Comparison of ENCODE assay signal across 19 cellular contexts in genomic region chr10:112454910-112455779, GRCh38. TPM values are rescaled to one million over a fixed set of nuclear protein-coding genes. Genes with fewer than 3 reads are reported as not detected.
DNase-seq lines count a peak whose midpoint lies in the region; ATAC-seq and TF ChIP-seq lines count a peak whose summit lies in the region.
"Had no signal": no experiment of that assay in that cellular context is flagged by ENCODE, and none has a peak within 500 bp of the region (broad histone marks: within the 10 kb centered on the region; RNA-seq: fewer than 3 reads in every experiment).

No MANE protein-coding gene starts in this region.

- peaks cover 27% of the 10 kb centered on the region for H3K36me3 Mint-ChIP-seq in activated T-cell treated with anti-CD3 and anti-CD28 coated beads, Interleukin-2, amount 50 U/mL, for 24 hours (ENCODE audit: low read depth)
- peaks cover 2% of the 10 kb centered on the region for H3K36me3 Mint-ChIP-seq in activated T-helper 1 cell treated with anti-CD3 and anti-CD28 coated beads, Interleukin-12 subunit alpha, Interleukin-12 subunit beta, Interleukin-2, Interleukin-4 antibody, amounts not matched to agents 30 ng/mL and 10 ng/mL and 1 ng/mL, durations not matched to agents 14 hours and 24 hours and 36 hours (ENCODE audit: low read depth)

- 88 to 96% methylated on average over 1 to 3 of the region's 3 CpGs for WGBS in GM23248 (ENCODE audit: low coverage in 1 of 2, low lambda C conversion rate in 2 of 2, missing lambda C conversion rate in 2 of 2), 2 experiments

- in situ Hi-C loops in GM23248 (cut with MboI): no loop called here

- H3K27me3 Mint-ChIP-seq in activated T-cell treated with anti-CD3 and anti-CD28 coated beads, Interleukin-2, amount 50 U/mL, for 24 hours: no peaks in the 10 kb centered on the region
- no peaks in the 10 kb centered on the region for H3K27me3 Mint-ChIP-seq in activated T-helper 1 cell treated with anti-CD3 and anti-CD28 coated beads, Interleukin-12 subunit alpha, Interleukin-12 subunit beta, Interleukin-2, Interleukin-4 antibody, amounts not matched to agents 30 ng/mL and 10 ng/mL and 1 ng/mL, durations not matched to agents 14 hours and 24 hours and 36 hours (ENCODE audit: insufficient read depth)
- H3K27me3 Mint-ChIP-seq: CD4-positive, CD25-positive, alpha-beta regulatory T cell had no signal

- no peak for DNase-seq in activated T-cell treated with anti-CD3 and anti-CD28 coated beads, Interleukin-2, amount 50 U/mL, for 24 hours
- no peak for DNase-seq in activated T-cell treated with anti-CD3 and anti-CD28 coated beads for 4 hours
- no peak for DNase-seq in GM23248
- no peak for DNase-seq in activated T-helper 1 cell treated with anti-CD3 and anti-CD28 coated beads, Interleukin-12 subunit alpha, Interleukin-12 subunit beta, Interleukin-2, Interleukin-4 antibody, amounts not matched to agents 30 ng/mL and 10 ng/mL and 1 ng/mL, durations not matched to agents 14 hours and 24 hours and 36 hours (ENCODE audit: low spot score)
- no peak for DNase-seq in foreskin keratinocyte
- no peak for DNase-seq in A673 (ENCODE audit: low spot score)
- no peak for DNase-seq in effector CD8-positive, alpha-beta T cell (lab: John Stamatoyannopoulos, UW)
- DNase-seq: CD4-positive, CD25-positive, alpha-beta regulatory T cell; DMS79 treated with DMSO at 0.1 percent for 48 hours; GOT3; KBM-7; NCI-H1092; NCI-H1694 treated with DMSO at 0.1 percent for 48 hours; NCI-H446 treated with DMSO at 0.1 percent for 48 hours; NCI-H774 had no signal

- CTCF ChIA-PET in A673 (lab: Charles Lee): no interaction called here

- H3K9me3 ChIP-seq in GM23248 (ENCODE audit: low read depth) (no peaks in the 10 kb centered on the region), A673 (ENCODE audit: low read depth, low read length, poor library complexity, severe bottlenecking) (no peaks in the 10 kb centered on the region)

- H2AFZ ChIP-seq in GM23248: no peak overlapping the region

- BruUV-seq in A673 (replicated peaks; lab: Mats Ljungman, UMichigan): no TSS peak

- peaks cover 39% of the 10 kb centered on the region for H3K4me1 Mint-ChIP-seq in activated T-cell treated with anti-CD3 and anti-CD28 coated beads, Interleukin-2, amount 50 U/mL, for 24 hours (ENCODE audit: low read depth)
- peaks cover 13% of the 10 kb centered on the region for H3K4me1 Mint-ChIP-seq in activated T-helper 1 cell treated with anti-CD3 and anti-CD28 coated beads, Interleukin-12 subunit alpha, Interleukin-12 subunit beta, Interleukin-2, Interleukin-4 antibody, amounts not matched to agents 30 ng/mL and 10 ng/mL and 1 ng/mL, durations not matched to agents 14 hours and 24 hours and 36 hours (ENCODE audit: low read depth)

- POLR2A ChIA-PET in A673 (lab: Charles Lee; ENCODE audit: low non-redundant PET): no interaction called here

- H3K4me1 ChIP-seq in GM23248 (ENCODE audit: insufficient read depth) (peaks cover 14% of the 10 kb centered on the region), foreskin keratinocyte (no peaks in the 10 kb centered on the region), A673 (ENCODE audit: insufficient read depth, low read length, poor library complexity, severe bottlenecking) (no peaks in the 10 kb centered on the region)
- H3K4me1 ChIP-seq: A549 had no signal

- H3K9me3 Mint-ChIP-seq in activated T-cell treated with anti-CD3 and anti-CD28 coated beads, Interleukin-2, amount 50 U/mL, for 24 hours: no peaks in the 10 kb centered on the region
- H3K9me3 Mint-ChIP-seq in activated T-helper 1 cell treated with anti-CD3 and anti-CD28 coated beads, Interleukin-12 subunit alpha, Interleukin-12 subunit beta, Interleukin-2, Interleukin-4 antibody, amounts not matched to agents 30 ng/mL and 10 ng/mL and 1 ng/mL, durations not matched to agents 14 hours and 24 hours and 36 hours: no peaks in the 10 kb centered on the region
- H3K9me3 Mint-ChIP-seq: CD4-positive, CD25-positive, alpha-beta regulatory T cell had no signal

- intact Hi-C loops in activated T-helper 1 cell treated with anti-CD3 and anti-CD28 coated beads, Interleukin-12 subunit alpha, Interleukin-12 subunit beta, Interleukin-2, Interleukin-4 antibody, amounts not matched to agents 30 ng/mL and 10 ng/mL and 1 ng/mL, durations not matched to agents 14 hours and 24 hours and 36 hours (cut with micrococcal nuclease): no loop called here
- intact Hi-C loops in A673 (cut with micrococcal nuclease; ENCODE audit: unreplicated experiment): no loop called here

- H3K27ac Mint-ChIP-seq in activated T-cell treated with anti-CD3 and anti-CD28 coated beads, Interleukin-2, amount 50 U/mL, for 24 hours: peak overlapping the region; percentile 89
- peak overlapping the region; percentile 49 for H3K27ac Mint-ChIP-seq in activated T-helper 1 cell treated with anti-CD3 and anti-CD28 coated beads, Interleukin-12 subunit alpha, Interleukin-12 subunit beta, Interleukin-2, Interleukin-4 antibody, amounts not matched to agents 30 ng/mL and 10 ng/mL and 1 ng/mL, durations not matched to agents 14 hours and 24 hours and 36 hours
- H3K27ac Mint-ChIP-seq: CD4-positive, CD25-positive, alpha-beta regulatory T cell had no signal

- TF ChIP-seq CTCF in foreskin keratinocyte (conservative IDR thresholded peaks at IDR 0.05) (no peak), A673 (conservative IDR thresholded peaks at IDR 0.05; ENCODE audit: low read depth, low read length) (no peak)

- no peaks in the 10 kb centered on the region for H3K9me2 ChIP-seq in GM23248 (ENCODE audit: insufficient read depth)

- H3K4me3 Mint-ChIP-seq in activated T-cell treated with anti-CD3 and anti-CD28 coated beads, Interleukin-2, amount 50 U/mL, for 24 hours: no peak overlapping the region
- no peak overlapping the region for H3K4me3 Mint-ChIP-seq in activated T-helper 1 cell treated with anti-CD3 and anti-CD28 coated beads, Interleukin-12 subunit alpha, Interleukin-12 subunit beta, Interleukin-2, Interleukin-4 antibody, amounts not matched to agents 30 ng/mL and 10 ng/mL and 1 ng/mL, durations not matched to agents 14 hours and 24 hours and 36 hours
- H3K4me3 Mint-ChIP-seq: CD4-positive, CD25-positive, alpha-beta regulatory T cell had no signal

- no peaks in the 10 kb centered on the region for H4K20me1 ChIP-seq in GM23248 (ENCODE audit: insufficient read depth)

- peaks cover 83% of the 10 kb centered on the region for H3K79me2 ChIP-seq in GM23248 (ENCODE audit: insufficient read depth)

- H3K9ac ChIP-seq in GM23248: no peak overlapping the region

- H3K27ac ChIP-seq in GM23248: peak overlapping the region; percentile 53
- H3K27ac ChIP-seq in foreskin keratinocyte: peak overlapping the region; percentile 79
- H3K27ac ChIP-seq in A673 (ENCODE audit: low read depth, low read length, poor library complexity, severe bottlenecking): no peak overlapping the region
- H3K27ac ChIP-seq: A549, HL-60 had no signal

- no peak for ATAC-seq in foreskin keratinocyte
- no peak for ATAC-seq in GM21381 (IDR thresholded peaks at IDR 0.05; ENCODE audit: unreplicated experiment)
- ATAC-seq: A549, Right ventricle myocardium inferior had no signal

- H3K27me3 ChIP-seq in GM23248 (replicated peaks; ENCODE audit: insufficient read depth): no peaks in the 10 kb centered on the region
- H3K27me3 ChIP-seq in foreskin keratinocyte: no peaks in the 10 kb centered on the region
- H3K27me3 ChIP-seq in A673 (replicated peaks; ENCODE audit: insufficient read depth, low read depth, low read length, poor library complexity): no peaks in the 10 kb centered on the region

- no peak overlapping the region for H3K4me2 ChIP-seq in GM23248 (ENCODE audit: unreplicated experiment)
- H3K4me2 ChIP-seq: A549 had no signal

- H3K36me3 ChIP-seq in GM23248 (ENCODE audit: low read depth): no peaks in the 10 kb centered on the region
- no peaks in the 10 kb centered on the region for H3K36me3 ChIP-seq in A673 (ENCODE audit: insufficient read depth, low read length, poor library complexity, severe bottlenecking)

- no peak overlapping the region for H3K4me3 ChIP-seq in GM23248
- H3K4me3 ChIP-seq in A673 (ENCODE audit: low read depth, low read length, poor library complexity, severe bottlenecking): no peak overlapping the region
- H3K4me3 ChIP-seq: A549 had no signal

- 0 out of 2 replicates have a peak, but pooled peaks cover under 1% of the 10 kb centered on the region for H3F3A ChIP-seq in GM23248 (ENCODE audit: insufficient read depth)

RNA-seq across cellular contexts. Expression of gene VTI1A, which starts 8.1 kb away (rescaled TPM):
- 21.6 and 27.2 TPM in 2 replicates for total RNA-seq in GM23248 (2014; rRNA removed; shearing (Covaris generic))
- polyA plus RNA-seq in GM23248 (2016; fragmentation: Nextera tagmentation; extraction: Ambion mirVana) (25.3 and 26.4 TPM in 2 replicates), foreskin keratinocyte (6.5 and 7.7 TPM in 2 replicates)
- 39.4 and 39.9 TPM in 2 replicates for total RNA-seq in activated T-helper 1 cell treated with anti-CD3 and anti-CD28 coated beads, Interleukin-12 subunit alpha, Interleukin-12 subunit beta, Interleukin-2, Interleukin-4 antibody, amounts not matched to agents 30 ng/mL and 10 ng/mL and 1 ng/mL, durations not matched to agents 14 hours and 24 hours and 36 hours
- total RNA-seq in foreskin keratinocyte (18.8 and 20.6 TPM in 2 replicates), A673 (2021) (36.1 and 38.7 TPM in 2 replicates)

RNA-seq across cellular contexts. Expression of gene ZDHHC6, which starts 8.4 kb away (rescaled TPM):
- total RNA-seq in GM23248 (2014; rRNA removed; shearing (Covaris generic)): 23.6 and 30.4 TPM in 2 replicates
- polyA plus RNA-seq in GM23248 (2016; fragmentation: Nextera tagmentation; extraction: Ambion mirVana): 44.0 and 47.1 TPM in 2 replicates
- 51.9 and 52.6 TPM in 2 replicates for total RNA-seq in activated T-helper 1 cell treated with anti-CD3 and anti-CD28 coated beads, Interleukin-12 subunit alpha, Interleukin-12 subunit beta, Interleukin-2, Interleukin-4 antibody, amounts not matched to agents 30 ng/mL and 10 ng/mL and 1 ng/mL, durations not matched to agents 14 hours and 24 hours and 36 hours
- total RNA-seq in foreskin keratinocyte: 32.7 and 37.6 TPM in 2 replicates
- polyA plus RNA-seq in foreskin keratinocyte: 23.1 and 26.8 TPM in 2 replicates
- 34.8 and 38.8 TPM in 2 replicates for total RNA-seq in A673 (2021)
